In the genomic region with DNA sequence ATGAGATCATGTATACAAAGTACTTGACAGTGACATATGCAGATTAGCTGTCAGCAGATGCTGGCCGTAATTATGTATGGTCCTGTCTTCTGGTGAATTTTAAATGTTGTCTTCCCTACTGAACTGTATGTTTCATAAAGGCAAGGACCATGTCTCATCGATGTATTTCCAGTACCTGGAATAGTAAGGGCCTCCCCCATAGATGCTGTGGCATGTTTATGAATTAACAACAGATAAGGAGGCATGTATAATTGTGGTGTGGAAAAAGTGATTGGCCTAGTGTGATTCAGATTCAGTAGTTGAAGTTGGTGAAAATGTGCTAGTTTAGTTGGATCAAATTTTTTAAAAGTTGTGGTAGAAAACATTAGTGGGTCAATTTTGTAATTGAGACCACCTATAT, we compare ENCODE assay signal across 19 cellular contexts.
"Had no signal": no experiment of that assay in that cellular context is flagged by ENCODE, and none has a peak within 500 bp of the region (broad histone marks: within the 10 kb centered on the region; RNA-seq: fewer than 3 reads in every experiment).

No MANE protein-coding gene starts in this region.

- H3K4me3 ChIP-seq: mucosa of descending colon had no signal

- DNase-seq: activated CD4-positive, alpha-beta T cell treated with anti-CD3 and anti-CD28 coated beads for 4 hours; activated naive CD8-positive, alpha-beta T cell treated with anti-CD3 and anti-CD28 coated beads, Interleukin-2, amount 10 ng/mL, durations not matched to agents 7 days and 5 days; anterior cingulate cortex; cortex of kidney; effector CD4-positive, alpha-beta T cell; foreskin fibroblast; kidney glomerular epithelial cell; left ventricle myocardium superior; mucosa of descending colon; naive thymus-derived CD4-positive, alpha-beta T cell; retina; SHP77; SK-N-SH; stimulated activated CD4-positive, alpha-beta T cell treated with anti-CD3 and anti-CD28 coated beads, Interleukin-12 subunit alpha, Interleukin-12 subunit beta, amount 100 ng/mL, for 4 hours; stimulated activated CD4-positive, alpha-beta T cell treated with anti-CD3 and anti-CD28 coated beads, Interleukin-2, amount 100 ng/mL, for 48 hours; stimulated activated naive CD4-positive, alpha-beta T cell treated with Interleukin-2 at 50 U/mL for 16 hours; T-cell had no signal

- H3K4me1 Mint-ChIP-seq: memory B cell had no signal

- H3K9me2 ChIP-seq: SK-N-SH had no signal

- H3K9me3 ChIP-seq: mucosa of descending colon, SK-N-SH had no signal

- H3K27ac Mint-ChIP-seq: memory B cell, type B pancreatic cell had no signal

- H3K4me3 Mint-ChIP-seq: activated naive CD8-positive, alpha-beta T cell treated with anti-CD3 and anti-CD28 coated beads, Interleukin-2, amount 10 ng/mL, durations not matched to agents 7 days and 5 days; memory B cell; T-cell; type B pancreatic cell had no signal

- H3K27me3 Mint-ChIP-seq: activated naive CD8-positive, alpha-beta T cell treated with anti-CD3 and anti-CD28 coated beads, Interleukin-2, amount 10 ng/mL, durations not matched to agents 7 days and 5 days; memory B cell; naive thymus-derived CD4-positive, alpha-beta T cell; T-cell had no signal

- H3K36me3 Mint-ChIP-seq: memory B cell had no signal

- H3K9me3 Mint-ChIP-seq: type B pancreatic cell had no signal

- H3K9ac ChIP-seq: SK-N-SH had no signal

- ATAC-seq: left ventricle myocardium superior; mucosa of descending colon; naive thymus-derived CD4-positive, alpha-beta T cell; T-cell had no signal

- H3K4me2 ChIP-seq: SK-N-SH had no signal
